Comparison of ENCODE assay signal across 12 cellular contexts in the genomic region with DNA sequence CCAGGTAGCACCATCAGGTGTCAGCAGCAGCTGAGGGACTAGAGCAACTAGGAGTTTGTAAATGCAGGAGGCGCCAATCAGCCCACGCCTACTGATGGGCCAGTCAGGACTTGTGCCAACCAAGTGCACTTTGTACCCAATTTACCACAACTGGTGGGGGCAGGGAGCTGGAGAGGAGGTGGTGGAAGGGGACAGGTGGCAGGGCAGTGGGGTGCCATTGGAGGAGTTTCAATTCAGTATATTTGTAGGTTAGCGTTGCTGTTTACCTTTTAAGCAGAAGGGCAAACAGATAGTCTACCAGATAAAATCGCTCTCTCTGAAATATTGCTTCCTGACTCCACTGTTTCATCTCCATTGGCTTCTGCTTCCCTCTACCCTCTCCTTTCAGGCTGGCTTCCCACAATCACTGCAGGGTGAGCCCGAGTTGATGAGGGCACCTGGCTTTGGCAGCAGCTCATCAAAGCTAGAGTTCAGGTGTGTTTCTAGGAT.
DNase-seq lines count a peak whose midpoint lies in the region; ATAC-seq and TF ChIP-seq lines count a peak whose summit lies in the region.
"Had no signal": no experiment of that assay in that cellular context is flagged by ENCODE, and none has a peak within 500 bp of the region (broad histone marks: within the 10 kb centered on the region; RNA-seq: fewer than 3 reads in every experiment).

No MANE protein-coding gene starts in this region.

- no peak; the same call in 1 of the 2 replicates for TF ChIP-seq CTCF in VCaP (conservative IDR thresholded peaks at IDR 0.05)
- TF ChIP-seq CTCF in mucosa of descending colon (IDR thresholded peaks at IDR 0.05), result no peak

- peak; percentile 94 for DNase-seq in DMS79 treated with DMSO at 0.1 percent for 48 hours (lab: John Stamatoyannopoulos, UW)
- peak; percentile 97 to 99 for DNase-seq in NCI-H2081 (lab: John Stamatoyannopoulos, UW)
- peak; percentile 87 to 94 (median 88) for DNase-seq in mucosa of descending colon
- DNase-seq in activated CD4-positive, alpha-beta T cell treated with anti-CD3 and anti-CD28 coated beads, Interleukin-2, amount 50 U/mL, for 48 hours, result no peak
- DNase-seq in head of caudate nucleus, result no peak
- DNase-seq in stimulated activated naive CD4-positive, alpha-beta T cell treated with Interleukin-2 at 50 U/mL for 16 hours (lab: John Stamatoyannopoulos, UW), result no peak
- no peak for DNase-seq in stimulated activated naive CD8-positive, alpha-beta T cell treated with anti-CD3 and anti-CD28 coated beads, Interleukin-15, Interleukin-2, amounts not matched to agents 100 U/mL and 50 U/mL, for 24 hours
- DNase-seq: amniotic stem cell, HCEC 1CT had no signal

- peaks cover 25% of the 10 kb centered on the region for H3K4me1 ChIP-seq in mucosa of descending colon (ENCODE audit: low read depth)
- H3K4me1 ChIP-seq: BLaER1 had no signal

- H3K27ac ChIP-seq in VCaP, result peak overlapping the region; percentile 96
- H3K27ac ChIP-seq: BLaER1 had no signal

- intact Hi-C loops in mucosa of descending colon (cut with DNase I, micrococcal nuclease), result no loop called here
- intact Hi-C loops in head of caudate nucleus (cut with DNase I), result no loop called here

- H3K9me3 ChIP-seq in mucosa of descending colon, result no peaks in the 10 kb centered on the region
- H3K9me3 ChIP-seq: BLaER1 had no signal

- peak; percentile 94 for ATAC-seq in mucosa of descending colon
- no peak for ATAC-seq in stimulated activated naive CD8-positive, alpha-beta T cell treated with anti-CD3 and anti-CD28 coated beads, Interleukin-15, Interleukin-2, amounts not matched to agents 100 U/mL and 50 U/mL, for 24 hours
- ATAC-seq: sciatic nerve had no signal

- no peaks in the 10 kb centered on the region for H3K36me3 ChIP-seq in mucosa of descending colon (ENCODE audit: low read depth)
- H3K36me3 ChIP-seq: BLaER1 had no signal

- H3K4me3 ChIP-seq in mucosa of descending colon, result no peak overlapping the region
- H3K4me3 ChIP-seq: BLaER1 had no signal

Comparison
In these comparisons a context has a peak if more than half of its experiments do, and no peak if none do; other contexts are left out.
1. DNase-seq: peak in DMS79 treated with DMSO at 0.1 percent for 48 hours (single experiment), NCI-H2081 (2 of 2) and mucosa of descending colon (3 of 3); none in activated CD4-positive, alpha-beta T cell treated with anti-CD3 and anti-CD28 coated beads, Interleukin-2, amount 50 U/mL, for 48 hours (0 of 2), head of caudate nucleus (0 of 42), stimulated activated naive CD4-positive, alpha-beta T cell treated with Interleukin-2 at 50 U/mL for 16 hours (single experiment) and stimulated activated naive CD8-positive, alpha-beta T cell treated with anti-CD3 and anti-CD28 coated beads, Interleukin-15, Interleukin-2, amounts not matched to agents 100 U/mL and 50 U/mL, for 24 hours (single experiment).